ENCODE assay signal across 8 cellular contexts in the genomic region with DNA sequence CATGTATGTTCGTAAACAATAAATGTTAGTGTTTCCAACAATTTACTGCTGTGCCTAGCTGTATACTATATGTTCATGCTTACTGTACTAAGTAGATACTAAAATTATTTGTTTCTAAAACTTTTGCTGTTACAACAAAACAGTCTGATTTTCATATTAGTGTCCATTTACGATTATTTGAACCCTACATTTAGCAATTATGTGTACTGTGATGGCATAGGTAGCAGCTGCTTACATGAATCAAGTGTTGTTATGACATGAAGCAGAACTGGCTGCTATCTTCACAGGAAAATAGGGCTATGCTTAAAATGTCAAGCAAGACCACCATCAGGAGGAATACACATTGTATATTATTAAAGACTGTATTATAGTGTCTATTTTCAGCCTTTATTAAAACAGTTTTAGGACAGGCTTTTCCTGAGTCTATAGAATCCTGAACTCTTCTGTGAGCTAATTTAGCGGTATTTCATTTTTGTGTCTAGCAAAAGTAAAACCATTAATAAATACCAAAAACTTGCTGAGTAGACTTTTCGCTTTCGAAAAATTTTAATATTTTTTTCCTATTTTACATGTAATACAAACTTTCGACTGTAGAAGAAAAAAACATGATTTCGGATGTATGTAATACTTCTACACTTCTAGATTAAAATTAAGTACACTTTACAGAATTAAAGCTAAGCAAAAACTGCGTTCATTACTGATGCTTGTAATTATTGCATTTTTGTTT. TPM values are rescaled to one million over a fixed set of nuclear protein-coding genes. Genes with fewer than 3 reads are reported as not detected.
DNase-seq lines count a peak whose midpoint lies in the region; ATAC-seq, FAIRE-seq and TF ChIP-seq lines count a peak whose summit lies in the region.

No MANE protein-coding gene starts in this region.

- H3K4me1 ChIP-seq in A549, result peaks cover 15% of the 10 kb centered on the region; the same call in 2 of the 3 replicates

- no peaks in the 10 kb centered on the region for H3K9me3 Mint-ChIP-seq in HFFc6
- no peaks in the 10 kb centered on the region for H3K9me3 Mint-ChIP-seq in mesothelial cell of epicardium

- H3K27me3 Mint-ChIP-seq in HFFc6 (ENCODE audit: insufficient read depth) (peaks cover 2% of the 10 kb centered on the region; the same call in 1 of the 2 replicates), mesothelial cell of epicardium (ENCODE audit: low read depth) (no peaks in the 10 kb centered on the region)

- H3K36me3 ChIP-seq in brain microvascular endothelial cell (replicated peaks), result no peaks in the 10 kb centered on the region

- no peak for FAIRE-seq in A549 (lab: Jason Lieb, UNC)

- peak overlapping the region; percentile 54 for H3K4me3 ChIP-seq in A549
- H3K4me3 ChIP-seq in brain microvascular endothelial cell (ENCODE audit: low read depth, low read length), result peak overlapping the region; percentile 77

- DNase-seq in A549 (ENCODE audit: low read depth in 1 of 2, low spot score in 1 of 2) (no peak), HFFc6 (no peak), brain microvascular endothelial cell (no peak), mesothelial cell of epicardium (ENCODE audit: low spot score in 2 of 2, unreplicated experiment in 2 of 2) (no peak), germinal center (ENCODE audit: low spot score) (no peak), pons (ENCODE audit: low spot score) (no peak)

- peak overlapping the region; percentile 85 to 90; a peak in 5 of 6 replicates for H3K27ac ChIP-seq in A549
- H3K27ac ChIP-seq in brain microvascular endothelial cell, result peak overlapping the region; percentile 89

- TF ChIP-seq POLR2A in A549 (IDR thresholded peaks at IDR 0.05; ENCODE audit: low read length), result no peak

- H3K27ac Mint-ChIP-seq in HFFc6, result no peak overlapping the region
- peak overlapping the region; percentile 97 for H3K27ac Mint-ChIP-seq in mesothelial cell of epicardium

- TF ChIP-seq CTCF in A549 (IDR thresholded peaks at IDR 0.05) (no peak), HFFc6 (IDR thresholded peaks at IDR 0.05) (peak; percentile 23; the same call in 1 of the 2 replicates), brain microvascular endothelial cell (IDR thresholded peaks at IDR 0.05; ENCODE audit: low read depth, low read length, missing control alignments) (no peak), mesothelial cell of epicardium (IDR thresholded peaks at IDR 0.05; ENCODE audit: unreplicated experiment) (peak; percentile 42)

- no peaks in the 10 kb centered on the region for H3K27me3 ChIP-seq in brain microvascular endothelial cell (replicated peaks)

- in situ Hi-C loops in brain microvascular endothelial cell (cut with HindIII; ENCODE audit: low pct_ligation_motif_present, low sequenced_read_pairs), result no loop called here

- no peak for ATAC-seq in A549
- no peak for ATAC-seq in HG03565 (IDR thresholded peaks at IDR 0.05; ENCODE audit: unreplicated experiment)
- no peak for ATAC-seq in HG03571 (IDR thresholded peaks at IDR 0.05; ENCODE audit: unreplicated experiment)

- TF ChIP-seq RAD21 in A549 (conservative IDR thresholded peaks at IDR 0.05 in 1 of 2, IDR thresholded peaks at IDR 0.05 in 1 of 2), result no peak

- 41% methylated on average over 8 of the region's 8 CpGs for WGBS in A549 (ENCODE audit: missing lambda C conversion rate)

- peaks cover 8% of the 10 kb centered on the region for H3K4me1 Mint-ChIP-seq in HFFc6 (ENCODE audit: low read depth)
- peaks cover 32% of the 10 kb centered on the region for H3K4me1 Mint-ChIP-seq in mesothelial cell of epicardium

- H3K4me2 ChIP-seq in A549, result peak overlapping the region; percentile 81

- CTCF ChIA-PET in A549 (lab: Yijun Ruan, JAX), result interaction anchor here (0.7 to 3.4 kb wide), 6 partner anchors 8 to 254 kb away, joined by 3 to 18 read pairs (median 4); no protein-coding TSS in a partner anchor

- POLR2A ChIA-PET in A549 (lab: Yijun Ruan, JAX), result interaction anchor here (0.5 to 1.8 kb wide), 13 partner anchors 9 to 696 kb away, joined by 4 to 37 read pairs (median 6); a partner anchor contains a TSS

- TF ChIP-seq EP300 in A549 (IDR thresholded peaks at IDR 0.05), result no peak

- H3K9me3 ChIP-seq in A549, result no peaks in the 10 kb centered on the region

- peak overlapping the region; percentile 91 for H3K4me3 Mint-ChIP-seq in HFFc6
- H3K4me3 Mint-ChIP-seq in mesothelial cell of epicardium, result peak overlapping the region; percentile 77

- H3K36me3 Mint-ChIP-seq in HFFc6 (ENCODE audit: low read depth), result peaks cover 5% of the 10 kb centered on the region; the same call in 1 of the 2 replicates
- H3K36me3 Mint-ChIP-seq in mesothelial cell of epicardium, result peaks cover 7% of the 10 kb centered on the region

TF ChIP-seq in A549, 52 proteins besides CTCF, POLR2A, EP300 and RAD21:
- TF ChIP-seq MAFK (IDR thresholded peaks at IDR 0.05; ENCODE audit: partially characterized antibody), result peak; percentile 56
- TF ChIP-seq EHF (CRISPR knock-in tag; IDR thresholded peaks at IDR 0.05), result no peak
TF ChIP-seq in A549: peak in this region for 1.

RNA-seq across cellular contexts. Expression of a gene that starts 1.1 kb away (rescaled TPM):
- polyA plus RNA-seq in A549 (2011; rRNA removed), result 15.7 and 20.9 TPM in 2 replicates
- polyA plus RNA-seq in A549 (2012; cell fraction: cytosol; rRNA removed), result 2.6 and 3.2 TPM in 2 replicates
- polyA plus RNA-seq in A549 (2012; cell fraction: nucleus; rRNA removed), result 1.2 and 2.0 TPM in 2 replicates
- polyA plus RNA-seq in A549 (2017; fragmentation: RNase III; extraction: RNeasy Plus Mini Kit Qiagen cat#74134 plus additional on column Dnase treatment), result 13.9 to 15.1 TPM (median 15.1 TPM) in 3 replicates
- polyA minus RNA-seq in A549 (2011; rRNA and poly(A)+ RNA removed), result 8.9 and 9.6 TPM in 2 replicates
- 10 to 100 TPM in 1 of 6 experiments, 1 to 10 TPM in 5; 6.8 to 10.4 (median 7.3) TPM for total RNA-seq in HFFc6 (2021; fragmentation: NEBNext Ultra II Directional; extraction: Animal tissue kit (Norgen Biotek cat#: 25700))
- total RNA-seq in mesothelial cell of epicardium, result 16.2 to 18.4 TPM (median 16.7 TPM) in 3 replicates

Comparison
In these comparisons a context has a peak if more than half of its experiments do, and no peak if none do; other contexts are left out.
1. CTCF ChIP-seq: peak in HFFc6 (single experiment) and mesothelial cell of epicardium (single experiment); none in A549 (single experiment) and brain microvascular endothelial cell (single experiment).